In the genomic region with DNA sequence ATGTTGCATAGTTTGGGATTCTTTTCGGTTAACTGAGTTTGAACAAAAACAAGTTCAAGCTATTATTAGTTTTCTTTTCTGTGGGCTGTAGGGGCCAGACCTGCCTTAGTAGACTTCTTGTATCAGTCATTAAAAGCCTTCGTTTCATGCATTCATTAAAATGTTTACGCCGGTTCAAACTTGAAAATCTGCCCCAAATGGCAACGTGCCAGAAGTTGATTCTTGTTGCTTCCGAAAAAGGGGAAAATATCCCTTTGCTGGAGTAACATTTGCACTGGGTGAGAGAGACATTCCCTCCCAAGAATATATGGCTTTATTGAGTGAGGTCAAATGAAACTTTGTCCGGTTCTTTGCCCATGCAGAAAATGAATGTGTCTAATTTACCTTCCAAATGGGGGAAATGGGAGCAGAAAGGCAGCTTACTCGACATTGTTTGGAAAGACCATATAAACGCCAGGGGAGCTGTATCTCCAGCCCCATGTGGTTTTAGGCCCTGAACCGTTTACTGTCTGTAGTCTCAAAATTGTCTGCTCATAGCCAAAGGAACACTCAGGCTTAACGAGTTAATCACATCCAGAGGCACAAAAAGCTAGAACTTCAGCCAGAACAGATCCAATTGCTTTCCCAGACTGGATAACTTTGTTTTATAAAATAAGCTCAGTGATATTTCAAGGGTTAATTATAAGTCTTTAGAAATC, we compare ENCODE assay signal across 18 cellular contexts. TPM values are rescaled to one million over a fixed set of nuclear protein-coding genes. Genes with fewer than 3 reads are reported as not detected.
DNase-seq lines count a peak whose midpoint lies in the region; ATAC-seq and TF ChIP-seq lines count a peak whose summit lies in the region.
"Had no signal": no experiment of that assay in that cellular context is flagged by ENCODE, and none has a peak within 500 bp of the region (broad histone marks: within the 10 kb centered on the region; RNA-seq: fewer than 3 reads in every experiment).

No MANE protein-coding gene starts in this region.

- H3K79me2 ChIP-seq in fibroblast of lung (ENCODE audit: control insufficient read depth, insufficient read depth, low read length) (peaks cover 19% of the 10 kb centered on the region), MM.1S (ENCODE audit: low read length) (no peaks in the 10 kb centered on the region)

- H3K27ac ChIP-seq in fibroblast of lung (ENCODE audit: insufficient read depth, low read length), result no peak overlapping the region
- peak overlapping the region; percentile 5 to 55 for H3K27ac ChIP-seq in prostate gland
- no peak overlapping the region for H3K27ac ChIP-seq in MM.1S (ENCODE audit: low read length)

- H3F3A ChIP-seq in MM.1S (ENCODE audit: insufficient read depth, low read length), result no peaks in the 10 kb centered on the region

- no peak overlapping the region for H3K27ac Mint-ChIP-seq in stimulated activated memory B cell treated with anti-CD40 and anti-IgM and Interleukin-4, amounts not matched to agents 10 μg/mL and 1 μg/mL and 100 μg/mL, for 72 hours
- H3K27ac Mint-ChIP-seq: activated naive CD8-positive, alpha-beta T cell treated with anti-CD3 and anti-CD28 coated beads, Interleukin-2, amount 50 U/mL, for 24 hours; natural killer cell treated with Interleukin-12 subunit alpha and Interleukin-12 subunit beta and Interleukin-15 and Interleukin-18, amount 100 ng/mL, for 72 hours had no signal

- H3K9me3 ChIP-seq in fibroblast of lung (ENCODE audit: control insufficient read depth, insufficient read depth, low read depth, low read length), result no peaks in the 10 kb centered on the region
- H3K9me3 ChIP-seq in prostate gland, result no peaks in the 10 kb centered on the region
- no peaks in the 10 kb centered on the region for H3K9me3 ChIP-seq in MM.1S (replicated peaks; ENCODE audit: insufficient read depth, low read length)
- H3K9me3 ChIP-seq: BE2C had no signal

- ATAC-seq in stimulated activated memory B cell treated with anti-CD40 and anti-IgM and Interleukin-4, amounts not matched to agents 10 μg/mL and 1 μg/mL and 100 μg/mL, for 72 hours, result no peak
- ATAC-seq in GM18502 (IDR thresholded peaks at IDR 0.05; ENCODE audit: poor library complexity, unreplicated experiment), result no peak
- ATAC-seq: activated naive CD8-positive, alpha-beta T cell treated with anti-CD3 and anti-CD28 coated beads, Interleukin-2, amount 50 U/mL, for 24 hours; natural killer cell treated with Interleukin-12 subunit alpha and Interleukin-12 subunit beta and Interleukin-15 and Interleukin-18, amount 100 ng/mL, for 72 hours; Panc1 had no signal

- H3K9me2 ChIP-seq in MM.1S (replicated peaks; ENCODE audit: insufficient read depth, low read length), result no peaks in the 10 kb centered on the region

- H3K4me2 ChIP-seq in fibroblast of lung (ENCODE audit: extremely low read depth, insufficient read depth, low read length) (peak overlapping the region; percentile 49), MM.1S (ENCODE audit: low read depth, low read length) (no peak overlapping the region)

- intact Hi-C loops in prostate gland (cut with DNase I), result no loop called here

- peaks cover 24% of the 10 kb centered on the region for H3K4me1 Mint-ChIP-seq in stimulated activated memory B cell treated with anti-CD40 and anti-IgM and Interleukin-4, amounts not matched to agents 10 μg/mL and 1 μg/mL and 100 μg/mL, for 72 hours

- H3K4me1 ChIP-seq in fibroblast of lung (ENCODE audit: control insufficient read depth, extremely low read depth, insufficient read depth, low read length), result peaks cover 27% of the 10 kb centered on the region
- H3K4me1 ChIP-seq in prostate gland (replicated peaks), result peaks cover 5% of the 10 kb centered on the region
- H3K4me1 ChIP-seq in MM.1S (ENCODE audit: low read length), result peaks cover 12% of the 10 kb centered on the region
- H3K4me1 ChIP-seq: BE2C had no signal

- no peaks in the 10 kb centered on the region for H3K36me3 Mint-ChIP-seq in stimulated activated memory B cell treated with anti-CD40 and anti-IgM and Interleukin-4, amounts not matched to agents 10 μg/mL and 1 μg/mL and 100 μg/mL, for 72 hours
- H3K36me3 Mint-ChIP-seq: natural killer cell treated with Interleukin-12 subunit alpha and Interleukin-12 subunit beta and Interleukin-15 and Interleukin-18, amount 100 ng/mL, for 72 hours had no signal

- H4K20me1 ChIP-seq in fibroblast of lung (ENCODE audit: control insufficient read depth, extremely low read depth, insufficient read depth, low read length), result no peaks in the 10 kb centered on the region
- no peaks in the 10 kb centered on the region for H4K20me1 ChIP-seq in MM.1S (ENCODE audit: insufficient read depth, low read length)

- H3K9ac ChIP-seq in fibroblast of lung (ENCODE audit: insufficient read depth, low read length), result no peak overlapping the region
- no peak overlapping the region for H3K9ac ChIP-seq in MM.1S (ENCODE audit: low read length)

- TF ChIP-seq POLR2A in prostate gland (IDR thresholded peaks at IDR 0.05), result no peak

- H3K36me3 ChIP-seq in BJ (ENCODE audit: control insufficient read depth, insufficient read depth, low read length), result no peaks in the 10 kb centered on the region
- H3K36me3 ChIP-seq in fibroblast of lung (ENCODE audit: control insufficient read depth, insufficient read depth, low read length), result no peaks in the 10 kb centered on the region
- H3K36me3 ChIP-seq in prostate gland, result no peaks in the 10 kb centered on the region
- no peaks in the 10 kb centered on the region for H3K36me3 ChIP-seq in MM.1S (replicated peaks; ENCODE audit: insufficient read depth, low read length)
- H3K36me3 ChIP-seq: BE2C had no signal

- DNase-seq in BJ (ENCODE audit: low read depth), result no peak
- DNase-seq in NCI-H446 treated with DMSO at 0.1 percent for 48 hours (lab: John Stamatoyannopoulos, UW), result peak; percentile 40
- DNase-seq in fibroblast of lung (ENCODE audit: low read depth in 2 of 2), result no peak
- no peak for DNase-seq in prostate gland (ENCODE audit: low spot score)
- DNase-seq in middle frontal gyrus (ENCODE audit: extremely low spot score, low spot score), result no peak
- DNase-seq in MM.1S, result no peak
- DNase-seq: activated CD4-positive, alpha-beta T cell treated with anti-CD3 and anti-CD28 coated beads for 4 hours; activated naive CD8-positive, alpha-beta T cell treated with anti-CD3 and anti-CD28 coated beads, Interleukin-2, amount 50 U/mL, for 24 hours; BE2C; erythroblast; NCI-H1417; stimulated activated CD4-positive, alpha-beta T cell treated with anti-CD3 and anti-CD28 coated beads, Interleukin-15, amount 100 ng/mL, for 24 hours; stimulated activated naive CD4-positive, alpha-beta T cell treated with Interleukin-2 at 50 U/mL for 16 hours; T-helper 9 cell had no signal

- H3K27me3 Mint-ChIP-seq in stimulated activated memory B cell treated with anti-CD40 and anti-IgM and Interleukin-4, amounts not matched to agents 10 μg/mL and 1 μg/mL and 100 μg/mL, for 72 hours, result peaks cover 43% of the 10 kb centered on the region

- no peaks in the 10 kb centered on the region for H3K9me3 Mint-ChIP-seq in stimulated activated memory B cell treated with anti-CD40 and anti-IgM and Interleukin-4, amounts not matched to agents 10 μg/mL and 1 μg/mL and 100 μg/mL, for 72 hours
- H3K9me3 Mint-ChIP-seq: activated naive CD8-positive, alpha-beta T cell treated with anti-CD3 and anti-CD28 coated beads, Interleukin-2, amount 50 U/mL, for 24 hours; natural killer cell treated with Interleukin-12 subunit alpha and Interleukin-12 subunit beta and Interleukin-15 and Interleukin-18, amount 100 ng/mL, for 72 hours had no signal

- H3K4me3 ChIP-seq in BJ (ENCODE audit: low read depth, low read length), result no peak overlapping the region
- H3K4me3 ChIP-seq in fibroblast of lung (replicated peaks in 1 of 4; ENCODE audit: control extremely low read depth in 1 of 4, insufficient read depth in 1 of 4, low read depth in 3 of 4, low read length in 4 of 4), result no peak overlapping the region
- H3K4me3 ChIP-seq in prostate gland, result no peak overlapping the region
- H3K4me3 ChIP-seq in MM.1S (ENCODE audit: low read length), result no peak overlapping the region

- 46% methylated on average over 11 of the region's 11 CpGs for WGBS in prostate gland

- TF ChIP-seq CTCF in BJ (IDR thresholded peaks at IDR 0.05; ENCODE audit: insufficient read depth, low read depth, low read length) (0 out of 2 replicates have a peak, but pooled peaks have one; percentile 5), fibroblast of lung (conservative IDR thresholded peaks at IDR 0.05 in 1 of 2, IDR thresholded peaks at IDR 0.05 in 1 of 2; ENCODE audit: low read depth in 1 of 2, low read length in 2 of 2) (peak in 1 of 2 donors; percentile 3), prostate gland (IDR thresholded peaks at IDR 0.05) (no peak), MM.1S (IDR thresholded peaks at IDR 0.05; ENCODE audit: low read length) (no peak)

- H2AFZ ChIP-seq in fibroblast of lung (ENCODE audit: low read length) (no peak overlapping the region), MM.1S (ENCODE audit: low read length) (no peak overlapping the region)

- no peak overlapping the region for H3K4me3 Mint-ChIP-seq in stimulated activated memory B cell treated with anti-CD40 and anti-IgM and Interleukin-4, amounts not matched to agents 10 μg/mL and 1 μg/mL and 100 μg/mL, for 72 hours
- H3K4me3 Mint-ChIP-seq: activated naive CD8-positive, alpha-beta T cell treated with anti-CD3 and anti-CD28 coated beads, Interleukin-2, amount 50 U/mL, for 24 hours; natural killer cell treated with Interleukin-12 subunit alpha and Interleukin-12 subunit beta and Interleukin-15 and Interleukin-18, amount 100 ng/mL, for 72 hours had no signal

- POLR2A ChIA-PET in BJ (lab: Charles Lee), result no interaction called here

- CTCF ChIA-PET in BJ (lab: Yijun Ruan, JAX), result interaction anchor here (1.6 kb wide), 1 partner anchor 11 kb away, joined by 4 read pairs; no protein-coding TSS in a partner anchor

- H3K27me3 ChIP-seq in BJ (ENCODE audit: control insufficient read depth, insufficient read depth, low read length), result no peaks in the 10 kb centered on the region
- no peaks in the 10 kb centered on the region for H3K27me3 ChIP-seq in fibroblast of lung (ENCODE audit: control insufficient read depth, insufficient read depth, low read length)
- no peaks in the 10 kb centered on the region for H3K27me3 ChIP-seq in prostate gland (replicated peaks; ENCODE audit: insufficient read depth)
- H3K27me3 ChIP-seq in MM.1S (replicated peaks; ENCODE audit: insufficient read depth, low read length), result no peaks in the 10 kb centered on the region

RNA-seq across cellular contexts. Expression of a gene that starts 3.0 kb away (rescaled TPM):
- polyA plus RNA-seq in BJ (2011; rRNA removed) (228 and 258 TPM in 2 replicates), fibroblast of lung (374 and 437 TPM in 2 replicates)
- polyA minus RNA-seq in BJ (2011; rRNA and poly(A)+ RNA removed), result 157 and 239 TPM in 2 replicates
- total RNA-seq in fibroblast of lung (27.5 and 53.5 TPM in 2 replicates), prostate gland (10 to 100 TPM; 38.9 to 71.6 TPM)
- polyA plus RNA-seq in fibroblast of lung (2012), result 488 and 577 TPM in 2 replicates
- polyA minus RNA-seq in fibroblast of lung (ENCODE audit: low replicate concordance), result 599 and 783 TPM in 2 replicates

Comparison
In these comparisons a context has a peak if more than half of its experiments do, and no peak if none do; other contexts are left out.
1. H3K27ac ChIP-seq: peak in prostate gland (2 of 2); none in fibroblast of lung (single experiment) and MM.1S (single experiment).